In the genomic region with DNA sequence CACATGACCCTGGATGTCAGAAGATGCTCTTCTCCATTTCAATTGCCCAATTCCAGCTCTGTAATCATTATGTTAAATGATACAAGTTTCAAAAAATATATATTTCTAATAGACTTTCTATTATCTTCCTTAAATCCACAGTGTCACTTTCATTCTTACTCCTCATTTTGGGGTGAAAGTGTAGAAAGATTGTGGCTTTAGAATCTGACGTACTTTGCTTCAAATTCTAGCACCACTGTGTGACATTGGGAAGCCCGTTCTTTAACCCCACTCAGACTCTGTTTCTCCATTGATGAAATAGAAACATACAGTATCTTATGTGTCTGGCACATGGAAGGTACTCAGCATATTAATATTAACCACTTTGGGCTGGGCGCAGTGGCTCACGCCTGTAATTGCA, we compare ENCODE assay signal across 13 cellular contexts.
DNase-seq lines count a peak whose midpoint lies in the region; ATAC-seq and TF ChIP-seq lines count a peak whose summit lies in the region.
"Had no signal": no experiment of that assay in that cellular context is flagged by ENCODE, and none has a peak within 500 bp of the region (broad histone marks: within the 10 kb centered on the region; RNA-seq: fewer than 3 reads in every experiment).

No MANE protein-coding gene starts in this region.

- 86 to 92% (median 92%) methylated on average over 4 of the region's 4 CpGs for WGBS in stomach, 5 donors

- H3K27me3 ChIP-seq in SU-DHL-6 (ENCODE audit: low read length) (no peaks in the 10 kb centered on the region), stomach (no peaks in the 10 kb centered on the region), MG63 (no peaks in the 10 kb centered on the region)
- H3K27me3 ChIP-seq: upper lobe of left lung had no signal

- H3K27ac Mint-ChIP-seq in activated naive CD4-positive, alpha-beta T cell treated with anti-CD3 and anti-CD28 coated beads, Interleukin-2, amount 50 U/mL, for 24 hours: peak overlapping the region; percentile 97
- H3K27ac Mint-ChIP-seq in central memory CD8-positive, alpha-beta T cell (ENCODE audit: low read depth): peak overlapping the region; percentile 94

- H3K4me2 ChIP-seq in SU-DHL-6 (ENCODE audit: low read depth, low read length, poor library complexity, severe bottlenecking): peak overlapping the region; percentile 66

- intact Hi-C loops in stomach (cut with DNase I; ENCODE audit: low total_unique reads): no loop called here

- no peak for ATAC-seq in central memory CD8-positive, alpha-beta T cell (replicated peaks; ENCODE audit: extremely low read depth, poor library complexity, severe bottlenecking)
- ATAC-seq: Panc1 had no signal

- no peaks in the 10 kb centered on the region for H4K20me1 ChIP-seq in SU-DHL-6 (ENCODE audit: low read depth, low read length)

- H3K27ac ChIP-seq in SU-DHL-6 (ENCODE audit: low read depth, low read length): no peak overlapping the region
- peak overlapping the region in 4 of 5 donors; percentile 64 to 92 (median 80) for H3K27ac ChIP-seq in stomach

- H3F3A ChIP-seq in SU-DHL-6 (ENCODE audit: insufficient read depth): peaks cover 30% of the 10 kb centered on the region

- H3K36me3 Mint-ChIP-seq in activated naive CD4-positive, alpha-beta T cell treated with anti-CD3 and anti-CD28 coated beads, Interleukin-2, amount 50 U/mL, for 24 hours: peaks cover 8% of the 10 kb centered on the region
- peaks cover 2% of the 10 kb centered on the region for H3K36me3 Mint-ChIP-seq in central memory CD8-positive, alpha-beta T cell (ENCODE audit: insufficient read depth)

- H3K4me3 ChIP-seq in SU-DHL-6 (ENCODE audit: insufficient read depth, low read length, poor library complexity, severe bottlenecking): no peak overlapping the region
- H3K4me3 ChIP-seq in stomach: no peak overlapping the region
- no peak overlapping the region for H3K4me3 ChIP-seq in MG63
- H3K4me3 ChIP-seq: upper lobe of left lung had no signal

- no peak for TF ChIP-seq CTCF in SU-DHL-6 (IDR thresholded peaks at IDR 0.05; ENCODE audit: insufficient read depth, low read length, poor library complexity, severe bottlenecking)
- no peak for TF ChIP-seq CTCF in stomach (IDR thresholded peaks at IDR 0.05)

- no peak overlapping the region for H2AFZ ChIP-seq in SU-DHL-6 (ENCODE audit: low read depth, low read length, severe bottlenecking)

- H3K4me1 ChIP-seq in stomach: peaks cover 48 to 53% (median 49%) of the 10 kb centered on the region in 4 donors

- H3K9ac ChIP-seq in SU-DHL-6 (ENCODE audit: low read length): no peak overlapping the region

- TF ChIP-seq EP300 in stomach (IDR thresholded peaks at IDR 0.05): no peak

- DNase-seq in activated naive CD4-positive, alpha-beta T cell treated with anti-CD3 and anti-CD28 coated beads, Interleukin-2, amount 50 U/mL, for 16 hours: no peak
- no peak for DNase-seq in central memory CD8-positive, alpha-beta T cell (ENCODE audit: low spot score in 2 of 2)
- DNase-seq in stomach (no peak), T1000 (lab: John Stamatoyannopoulos, UW) (no peak), AG08396 (ENCODE audit: low spot score) (no peak), MG63 (no peak)
- DNase-seq: activated CD4-positive, alpha-beta T cell treated with anti-CD3 and anti-CD28 coated beads for 1 hour; DND-41; NCI-H1417; upper lobe of left lung had no signal

- no peaks in the 10 kb centered on the region for H3K79me2 ChIP-seq in SU-DHL-6 (ENCODE audit: insufficient read depth, low read length)

- peak overlapping the region; percentile 62 for H3K4me3 Mint-ChIP-seq in activated naive CD4-positive, alpha-beta T cell treated with anti-CD3 and anti-CD28 coated beads, Interleukin-2, amount 50 U/mL, for 24 hours
- H3K4me3 Mint-ChIP-seq in central memory CD8-positive, alpha-beta T cell: peak overlapping the region; percentile 67

- H3K36me3 ChIP-seq in SU-DHL-6 (ENCODE audit: low read length): no peaks in the 10 kb centered on the region
- no peaks in the 10 kb centered on the region for H3K36me3 ChIP-seq in stomach
- no peaks in the 10 kb centered on the region for H3K36me3 ChIP-seq in MG63
- H3K36me3 ChIP-seq: upper lobe of left lung had no signal

- TF ChIP-seq POLR2A in stomach (IDR thresholded peaks at IDR 0.05): no peak

- no peaks in the 10 kb centered on the region for H3K27me3 Mint-ChIP-seq in activated naive CD4-positive, alpha-beta T cell treated with anti-CD3 and anti-CD28 coated beads, Interleukin-2, amount 50 U/mL, for 24 hours
- H3K27me3 Mint-ChIP-seq in central memory CD8-positive, alpha-beta T cell: no peaks in the 10 kb centered on the region

- H3K4me1 Mint-ChIP-seq in activated naive CD4-positive, alpha-beta T cell treated with anti-CD3 and anti-CD28 coated beads, Interleukin-2, amount 50 U/mL, for 24 hours: peaks cover 78% of the 10 kb centered on the region
- H3K4me1 Mint-ChIP-seq in central memory CD8-positive, alpha-beta T cell: peaks cover 62% of the 10 kb centered on the region

- no peaks in the 10 kb centered on the region for H3K9me3 Mint-ChIP-seq in activated naive CD4-positive, alpha-beta T cell treated with anti-CD3 and anti-CD28 coated beads, Interleukin-2, amount 50 U/mL, for 24 hours
- no peaks in the 10 kb centered on the region for H3K9me3 Mint-ChIP-seq in central memory CD8-positive, alpha-beta T cell

- H3K9me2 ChIP-seq in SU-DHL-6 (replicated peaks; ENCODE audit: insufficient read depth, low read length): no peaks in the 10 kb centered on the region

- H3K9me3 ChIP-seq in SU-DHL-6 (ENCODE audit: insufficient read depth, low read length) (no peaks in the 10 kb centered on the region), stomach (no peaks in the 10 kb centered on the region), MG63 (no peaks in the 10 kb centered on the region)
- H3K9me3 ChIP-seq: upper lobe of left lung had no signal
